1 cellular context compared by ENCODE assay signal in genomic region chr1:238517710-238518109, GRCh38.
TF ChIP-seq lines count a peak whose summit lies in the region.

No MANE protein-coding gene starts in this region.

TF ChIP-seq in K562, 482 proteins besides CTCF, POLR2A, EP300 and RAD21 (continued from another document):
- no peak for TF ChIP-seq HNRNPH1 (optimal IDR thresholded peaks at IDR 0.05; ENCODE audit: low read depth, low read length)
- no peak for TF ChIP-seq FOXK1 (CRISPR knock-in tag; IDR thresholded peaks at IDR 0.05; ENCODE audit: borderline replicate concordance)
- TF ChIP-seq MCM3 (IDR thresholded peaks at IDR 0.05) = no peak
- TF ChIP-seq MAFK (IDR thresholded peaks at IDR 0.05; ENCODE audit: low read length) = peak; percentile 72; the same call in 1 of the 2 replicates
- TF ChIP-seq MAFF (IDR thresholded peaks at IDR 0.05; ENCODE audit: low read length) = peak; percentile 47
- TF ChIP-seq CEBPZ (IDR thresholded peaks at IDR 0.05; ENCODE audit: borderline replicate concordance, low read depth, low read length) = no peak
- no peak for TF ChIP-seq ZNF583 (CRISPR knock-in tag; IDR thresholded peaks at IDR 0.05)
- TF ChIP-seq SREBF2 (CRISPR knock-in tag; IDR thresholded peaks at IDR 0.05) = no peak
- TF ChIP-seq ZNF696 (CRISPR knock-in tag; conservative IDR thresholded peaks at IDR 0.05) = no peak
- TF ChIP-seq C11orf30 (IDR thresholded peaks at IDR 0.05; ENCODE audit: low read depth) = peak; percentile 48; the same call in 1 of the 2 replicates
